ENCODE assay signal across 16 cellular contexts in the genomic region with DNA sequence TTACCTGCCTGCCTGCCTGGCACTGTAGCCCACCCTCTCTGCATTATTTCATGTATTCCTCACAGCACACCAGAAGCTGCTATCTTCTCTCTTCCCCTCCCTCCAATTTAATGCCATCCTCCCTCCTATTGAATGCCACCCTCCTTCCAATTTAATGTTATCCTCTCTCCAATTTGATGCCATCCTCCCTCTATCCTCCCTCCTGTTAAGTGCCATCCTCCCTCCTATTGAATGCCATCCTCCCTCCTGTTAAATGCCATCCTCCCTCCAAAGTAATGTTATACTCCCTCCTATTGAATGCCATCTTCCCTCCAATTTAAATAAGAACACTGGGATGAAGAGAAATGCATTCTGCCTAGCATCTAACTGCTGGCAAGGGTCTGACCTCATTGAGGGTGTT. TPM values are rescaled to one million over a fixed set of nuclear protein-coding genes. Genes with fewer than 3 reads are reported as not detected.
DNase-seq lines count a peak whose midpoint lies in the region; ATAC-seq and TF ChIP-seq lines count a peak whose summit lies in the region.
"Had no signal": no experiment of that assay in that cellular context is flagged by ENCODE, and none has a peak within 500 bp of the region (broad histone marks: within the 10 kb centered on the region; RNA-seq: fewer than 3 reads in every experiment).

No MANE protein-coding gene starts in this region.

- no peak for ATAC-seq in activated naive CD4-positive, alpha-beta T cell treated with anti-CD3 and anti-CD28 coated beads, Interleukin-2, amount 50 U/mL, for 72 hours
- no peak for ATAC-seq in naive thymus-derived CD4-positive, alpha-beta T cell
- ATAC-seq in GM19463 (IDR thresholded peaks at IDR 0.05; ENCODE audit: unreplicated experiment) (no peak), GM18909 (IDR thresholded peaks at IDR 0.05; ENCODE audit: poor library complexity, unreplicated experiment) (no peak)
- ATAC-seq: left cardiac atrium, mucosa of descending colon, psoas muscle had no signal

- peaks cover 87% of the 10 kb centered on the region for H3K4me1 Mint-ChIP-seq in activated naive CD4-positive, alpha-beta T cell treated with anti-CD3 and anti-CD28 coated beads for 36 hours (ENCODE audit: low read depth)
- peaks cover 61 to 100% (median 92%) of the 10 kb centered on the region in 7 donors for H3K4me1 Mint-ChIP-seq in naive thymus-derived CD4-positive, alpha-beta T cell

- CTCF ChIA-PET in activated naive CD4-positive, alpha-beta T cell treated with anti-CD3 and anti-CD28 coated beads for 36 hours (lab: Charles Lee): interaction anchor here (1.1 kb wide), 1 partner anchor 8 kb away, joined by 5 read pairs; no protein-coding TSS in a partner anchor
- CTCF ChIA-PET in naive thymus-derived CD4-positive, alpha-beta T cell (lab: Charles Lee): no interaction called here

- H3K4me1 ChIP-seq in naive thymus-derived CD4-positive, alpha-beta T cell (ENCODE audit: control insufficient read depth in 2 of 2, insufficient read depth in 2 of 2, low read length in 2 of 2): peaks cover 17 to 63% of the 10 kb centered on the region in 2 donors
- peaks cover 7 to 34% (median 18%) of the 10 kb centered on the region in 4 donors for H3K4me1 ChIP-seq in transverse colon

- POLR2A ChIA-PET in naive thymus-derived CD4-positive, alpha-beta T cell (lab: Charles Lee): interaction anchor here (1.3 to 13.6 kb wide), 3 partner anchors 10 to 67 kb away, joined by 3 to 257 read pairs (median 3); a partner anchor contains a TSS

- H3K27me3 ChIP-seq in naive thymus-derived CD4-positive, alpha-beta T cell (ENCODE audit: control insufficient read depth in 2 of 2, insufficient read depth in 2 of 2, low read length in 2 of 2): no peaks in the 10 kb centered on the region
- no peaks in the 10 kb centered on the region for H3K27me3 ChIP-seq in transverse colon
- H3K27me3 ChIP-seq: SJSA1, thyroid gland had no signal

- peak overlapping the region; percentile 42 for H3K27ac ChIP-seq in naive thymus-derived CD4-positive, alpha-beta T cell (ENCODE audit: low read depth, low read length)
- peak overlapping the region in 3 of 4 donors; percentile 43 to 93 (median 85) for H3K27ac ChIP-seq in transverse colon
- H3K27ac ChIP-seq: psoas muscle, SJSA1, thyroid gland had no signal

- no peak overlapping the region for H3K4me3 ChIP-seq in naive thymus-derived CD4-positive, alpha-beta T cell (ENCODE audit: low read length)
- no peak overlapping the region for H3K4me3 ChIP-seq in transverse colon
- H3K4me3 ChIP-seq: dorsolateral prefrontal cortex, mucosa of descending colon, psoas muscle, SJSA1, thyroid gland had no signal

- peaks cover 8% of the 10 kb centered on the region for H3K9me3 Mint-ChIP-seq in activated naive CD4-positive, alpha-beta T cell treated with anti-CD3 and anti-CD28 coated beads for 36 hours
- H3K9me3 Mint-ChIP-seq in activated naive CD4-positive, alpha-beta T cell treated with anti-CD3 and anti-CD28 coated beads, Interleukin-2, amount 50 U/mL, for 72 hours: peaks cover 0 to 11% of the 10 kb centered on the region in 2 donors
- peaks cover 0 to 5% (median 0%) of the 10 kb centered on the region in 11 donors for H3K9me3 Mint-ChIP-seq in naive thymus-derived CD4-positive, alpha-beta T cell

- TF ChIP-seq POLR2A in transverse colon (IDR thresholded peaks at IDR 0.05): no peak

- in situ Hi-C loops in transverse colon (cut with MboI; ENCODE audit: low pct_ligation_motif_present in 1 of 4, low pct_unique_long_range_greater_than_20kb in 1 of 4, low sequenced_read_pairs in 3 of 4): loop anchor here in 1 of 4 donors (25.0 kb wide), 1 partner anchor 235 kb away; no protein-coding TSS in a partner anchor

- TF ChIP-seq EP300 in transverse colon (IDR thresholded peaks at IDR 0.05; ENCODE audit: low read depth): no peak

- TF ChIP-seq CTCF in transverse colon (IDR thresholded peaks at IDR 0.05): no peak

- intact Hi-C loops in activated naive CD4-positive, alpha-beta T cell treated with anti-CD3 and anti-CD28 coated beads for 36 hours (cut with micrococcal nuclease): no loop called here
- intact Hi-C loops in naive thymus-derived CD4-positive, alpha-beta T cell (cut with micrococcal nuclease): loop anchor here in 1 of 2 donors (5.0 kb wide), 1 partner anchor 80 kb away; no protein-coding TSS in a partner anchor
- intact Hi-C loops in transverse colon (cut with DNase I; ENCODE audit: low total_unique reads): no loop called here

- no peak for DNase-seq in activated naive CD4-positive, alpha-beta T cell treated with anti-CD3 and anti-CD28 coated beads for 36 hours
- DNase-seq in activated naive CD4-positive, alpha-beta T cell treated with anti-CD3 and anti-CD28 coated beads, Interleukin-2, amount 50 U/mL, for 16 hours: no peak
- no peak for DNase-seq in activated naive CD4-positive, alpha-beta T cell treated with anti-CD3 and anti-CD28 coated beads, Interleukin-2, amount 50 U/mL, for 72 hours (ENCODE audit: low spot score in 2 of 2)
- no peak for DNase-seq in naive thymus-derived CD4-positive, alpha-beta T cell
- DNase-seq in transverse colon (no peak), GF-D8 (lab: John Stamatoyannopoulos, UW) (no peak)
- DNase-seq: dorsolateral prefrontal cortex, hippocampal formation, left cardiac atrium, mucosa of descending colon, NCI-H446, psoas muscle, thyroid gland had no signal

- H3K27ac Mint-ChIP-seq in activated naive CD4-positive, alpha-beta T cell treated with anti-CD3 and anti-CD28 coated beads for 36 hours: peak overlapping the region; percentile 81
- peak overlapping the region; percentile 95 to 96 for H3K27ac Mint-ChIP-seq in activated naive CD4-positive, alpha-beta T cell treated with anti-CD3 and anti-CD28 coated beads, Interleukin-2, amount 50 U/mL, for 72 hours
- H3K27ac Mint-ChIP-seq in naive thymus-derived CD4-positive, alpha-beta T cell: peak overlapping the region; percentile 72 to 99 (median 95)

- no peak overlapping the region for H3K4me3 Mint-ChIP-seq in activated naive CD4-positive, alpha-beta T cell treated with anti-CD3 and anti-CD28 coated beads for 36 hours
- peak overlapping the region; percentile 58 to 97 (median 82) for H3K4me3 Mint-ChIP-seq in naive thymus-derived CD4-positive, alpha-beta T cell

- peaks cover 30% of the 10 kb centered on the region for H3K36me3 Mint-ChIP-seq in activated naive CD4-positive, alpha-beta T cell treated with anti-CD3 and anti-CD28 coated beads for 36 hours (ENCODE audit: low read depth)
- peaks cover 21 to 33% of the 10 kb centered on the region in 2 donors for H3K36me3 Mint-ChIP-seq in activated naive CD4-positive, alpha-beta T cell treated with anti-CD3 and anti-CD28 coated beads, Interleukin-2, amount 50 U/mL, for 72 hours
- H3K36me3 Mint-ChIP-seq in naive thymus-derived CD4-positive, alpha-beta T cell: peaks cover 10 to 56% (median 25%) of the 10 kb centered on the region in 5 donors

- H3K9me3 ChIP-seq in naive thymus-derived CD4-positive, alpha-beta T cell (ENCODE audit: control insufficient read depth in 2 of 3, low read length in 3 of 3): no peaks in the 10 kb centered on the region
- H3K9me3 ChIP-seq in transverse colon: no peaks in the 10 kb centered on the region
- H3K9me3 ChIP-seq: mucosa of descending colon, psoas muscle, SJSA1, thyroid gland had no signal

- H3K27me3 Mint-ChIP-seq in activated naive CD4-positive, alpha-beta T cell treated with anti-CD3 and anti-CD28 coated beads for 36 hours (ENCODE audit: low read depth): no peaks in the 10 kb centered on the region
- H3K27me3 Mint-ChIP-seq in naive thymus-derived CD4-positive, alpha-beta T cell: no peaks in the 10 kb centered on the region

- no peaks in the 10 kb centered on the region for H3K36me3 ChIP-seq in naive thymus-derived CD4-positive, alpha-beta T cell (ENCODE audit: control insufficient read depth in 2 of 3, insufficient read depth in 3 of 3, low read length in 3 of 3)
- H3K36me3 ChIP-seq in transverse colon: no peaks in the 10 kb centered on the region
- H3K36me3 ChIP-seq: thyroid gland had no signal

RNA-seq across cellular contexts. Expression of a gene that starts 11.1 kb away (rescaled TPM):
- 10 to 100 TPM; 11.9 to 13.0 TPM for total RNA-seq in activated naive CD4-positive, alpha-beta T cell treated with anti-CD3 and anti-CD28 coated beads for 36 hours
- 10 to 100 TPM; 16.6 to 44.6 TPM for total RNA-seq in activated naive CD4-positive, alpha-beta T cell treated with anti-CD3 and anti-CD28 coated beads, Interleukin-2, amount 50 U/mL, for 72 hours
- 10 to 100 TPM; 56.7 to 86.4 (median 71.2) TPM for total RNA-seq in naive thymus-derived CD4-positive, alpha-beta T cell
- 10 to 100 TPM in 1 of 2 donors, 1 to 10 TPM in 1; 7.2 to 18.5 TPM for polyA plus RNA-seq in naive thymus-derived CD4-positive, alpha-beta T cell
- total RNA-seq in transverse colon: 1 to 10 TPM; 1.4 to 10.0 (median 3.6) TPM
